Comparison of ENCODE assay signal across 1 cellular context in genomic region chr11:76782526-76783293, GRCh38.
TF ChIP-seq lines count a peak whose summit lies in the region.

No MANE protein-coding gene starts in this region.

TF ChIP-seq in K562, 482 proteins besides CTCF, POLR2A, EP300 and RAD21 (continued from another document):
- TF ChIP-seq ARID2 (IDR thresholded peaks at IDR 0.05): no peak
- no peak for TF ChIP-seq ZNF780A (CRISPR knock-in tag; IDR thresholded peaks at IDR 0.05)
- TF ChIP-seq MEIS2 (IDR thresholded peaks at IDR 0.05; ENCODE audit: partially characterized antibody): no peak
- peak; percentile 77 for TF ChIP-seq TOE1 (IDR thresholded peaks at IDR 0.05; ENCODE audit: borderline replicate concordance)
- TF ChIP-seq TOE1 (CRISPR knock-in tag; IDR thresholded peaks at IDR 0.05; ENCODE audit: borderline replicate concordance, low read depth): no peak
- TF ChIP-seq MBD1 (CRISPR knock-in tag; IDR thresholded peaks at IDR 0.05): no peak
- TF ChIP-seq HNRNPL (IDR thresholded peaks at IDR 0.05; ENCODE audit: low read depth, low read length): no peak
- TF ChIP-seq ZNF561 (CRISPR knock-in tag; conservative IDR thresholded peaks at IDR 0.05): no peak
- no peak for TF ChIP-seq MCM5 (IDR thresholded peaks at IDR 0.05; ENCODE audit: low read depth)
- TF ChIP-seq RERE (CRISPR knock-in tag; IDR thresholded peaks at IDR 0.05; ENCODE audit: borderline replicate concordance): no peak
- peak; percentile 88 for TF ChIP-seq PRDM10 (IDR thresholded peaks at IDR 0.05; ENCODE audit: partially characterized antibody)
- TF ChIP-seq NR4A1 (CRISPR knock-in tag; IDR thresholded peaks at IDR 0.05): no peak
- TF ChIP-seq NR4A1 (tag; IDR thresholded peaks at IDR 0.05): no peak
- TF ChIP-seq CREB1 (IDR thresholded peaks at IDR 0.05): peak; percentile 44; the same call in 1 of the 2 replicates
- TF ChIP-seq CREB1 (CRISPR knock-in tag; IDR thresholded peaks at IDR 0.05): no peak
- TF ChIP-seq RNF2 (IDR thresholded peaks at IDR 0.05): 0 out of 2 replicates have a peak, but pooled peaks have one; percentile 8
- peak; percentile 60 for TF ChIP-seq NCOA1 (IDR thresholded peaks at IDR 0.05; ENCODE audit: low read depth)
- TF ChIP-seq, protein P1, sequence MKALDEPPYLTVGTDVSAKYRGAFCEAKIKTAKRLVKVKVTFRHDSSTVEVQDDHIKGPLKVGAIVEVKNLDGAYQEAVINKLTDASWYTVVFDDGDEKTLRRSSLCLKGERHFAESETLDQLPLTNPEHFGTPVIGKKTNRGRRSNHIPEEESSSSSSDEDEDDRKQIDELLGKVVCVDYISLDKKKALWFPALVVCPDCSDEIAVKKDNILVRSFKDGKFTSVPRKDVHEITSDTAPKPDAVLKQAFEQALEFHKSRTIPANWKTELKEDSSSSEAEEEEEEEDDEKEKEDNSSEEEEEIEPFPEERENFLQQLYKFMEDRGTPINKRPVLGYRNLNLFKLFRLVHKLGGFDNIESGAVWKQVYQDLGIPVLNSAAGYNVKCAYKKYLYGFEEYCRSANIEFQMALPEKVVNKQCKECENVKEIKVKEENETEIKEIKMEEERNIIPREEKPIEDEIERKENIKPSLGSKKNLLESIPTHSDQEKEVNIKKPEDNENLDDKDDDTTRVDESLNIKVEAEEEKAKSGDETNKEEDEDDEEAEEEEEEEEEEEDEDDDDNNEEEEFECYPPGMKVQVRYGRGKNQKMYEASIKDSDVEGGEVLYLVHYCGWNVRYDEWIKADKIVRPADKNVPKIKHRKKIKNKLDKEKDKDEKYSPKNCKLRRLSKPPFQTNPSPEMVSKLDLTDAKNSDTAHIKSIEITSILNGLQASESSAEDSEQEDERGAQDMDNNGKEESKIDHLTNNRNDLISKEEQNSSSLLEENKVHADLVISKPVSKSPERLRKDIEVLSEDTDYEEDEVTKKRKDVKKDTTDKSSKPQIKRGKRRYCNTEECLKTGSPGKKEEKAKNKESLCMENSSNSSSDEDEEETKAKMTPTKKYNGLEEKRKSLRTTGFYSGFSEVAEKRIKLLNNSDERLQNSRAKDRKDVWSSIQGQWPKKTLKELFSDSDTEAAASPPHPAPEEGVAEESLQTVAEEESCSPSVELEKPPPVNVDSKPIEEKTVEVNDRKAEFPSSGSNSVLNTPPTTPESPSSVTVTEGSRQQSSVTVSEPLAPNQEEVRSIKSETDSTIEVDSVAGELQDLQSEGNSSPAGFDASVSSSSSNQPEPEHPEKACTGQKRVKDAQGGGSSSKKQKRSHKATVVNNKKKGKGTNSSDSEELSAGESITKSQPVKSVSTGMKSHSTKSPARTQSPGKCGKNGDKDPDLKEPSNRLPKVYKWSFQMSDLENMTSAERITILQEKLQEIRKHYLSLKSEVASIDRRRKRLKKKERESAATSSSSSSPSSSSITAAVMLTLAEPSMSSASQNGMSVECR (CRISPR knock-in tag; IDR thresholded peaks at IDR 0.05): no peak
- TF ChIP-seq MYBL2 (IDR thresholded peaks at IDR 0.05; ENCODE audit: low read depth): no peak
- no peak for TF ChIP-seq MYBL2 (CRISPR knock-in tag; IDR thresholded peaks at IDR 0.05; ENCODE audit: borderline replicate concordance)
- TF ChIP-seq POLR2B (IDR thresholded peaks at IDR 0.05; ENCODE audit: low read depth, partially characterized antibody): peak; percentile 63
- TF ChIP-seq MYC (IDR thresholded peaks at IDR 0.05; ENCODE audit: low read depth, low read length): peak; percentile 58
- 0 out of 2 replicates have a peak, but pooled peaks have one; percentile 32 for TF ChIP-seq MYC (CRISPR knock-in tag; IDR thresholded peaks at IDR 0.05; ENCODE audit: borderline replicate concordance, low read depth)
- TF ChIP-seq ZNF197 (CRISPR knock-in tag; IDR thresholded peaks at IDR 0.05; ENCODE audit: low read depth): no peak
